1 cellular context compared by ENCODE assay signal in genomic region chr15:40564591-40565332, GRCh38.
TF ChIP-seq lines count a peak whose summit lies in the region.

Gene CCDC32, minus strand, starts transcription at chr15:40565042. Its CDS starts 2,027 bp downstream, at chr15:40563015.

TF ChIP-seq in HEK293, 187 proteins besides CTCF, POLR2A, EP300 and RAD21 (continued from another document):
- TF ChIP-seq, protein P1, sequence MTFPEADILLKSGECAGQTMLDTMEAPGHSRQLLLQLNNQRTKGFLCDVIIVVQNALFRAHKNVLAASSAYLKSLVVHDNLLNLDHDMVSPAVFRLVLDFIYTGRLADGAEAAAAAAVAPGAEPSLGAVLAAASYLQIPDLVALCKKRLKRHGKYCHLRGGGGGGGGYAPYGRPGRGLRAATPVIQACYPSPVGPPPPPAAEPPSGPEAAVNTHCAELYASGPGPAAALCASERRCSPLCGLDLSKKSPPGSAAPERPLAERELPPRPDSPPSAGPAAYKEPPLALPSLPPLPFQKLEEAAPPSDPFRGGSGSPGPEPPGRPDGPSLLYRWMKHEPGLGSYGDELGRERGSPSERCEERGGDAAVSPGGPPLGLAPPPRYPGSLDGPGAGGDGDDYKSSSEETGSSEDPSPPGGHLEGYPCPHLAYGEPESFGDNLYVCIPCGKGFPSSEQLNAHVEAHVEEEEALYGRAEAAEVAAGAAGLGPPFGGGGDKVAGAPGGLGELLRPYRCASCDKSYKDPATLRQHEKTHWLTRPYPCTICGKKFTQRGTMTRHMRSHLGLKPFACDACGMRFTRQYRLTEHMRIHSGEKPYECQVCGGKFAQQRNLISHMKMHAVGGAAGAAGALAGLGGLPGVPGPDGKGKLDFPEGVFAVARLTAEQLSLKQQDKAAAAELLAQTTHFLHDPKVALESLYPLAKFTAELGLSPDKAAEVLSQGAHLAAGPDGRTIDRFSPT (tag by site-specific recombination; IDR thresholded peaks at IDR 0.05): no peak
- no peak for TF ChIP-seq ZFP3 (tag by site-specific recombination; IDR thresholded peaks at IDR 0.05; ENCODE audit: low read depth)
- TF ChIP-seq, protein P2, sequence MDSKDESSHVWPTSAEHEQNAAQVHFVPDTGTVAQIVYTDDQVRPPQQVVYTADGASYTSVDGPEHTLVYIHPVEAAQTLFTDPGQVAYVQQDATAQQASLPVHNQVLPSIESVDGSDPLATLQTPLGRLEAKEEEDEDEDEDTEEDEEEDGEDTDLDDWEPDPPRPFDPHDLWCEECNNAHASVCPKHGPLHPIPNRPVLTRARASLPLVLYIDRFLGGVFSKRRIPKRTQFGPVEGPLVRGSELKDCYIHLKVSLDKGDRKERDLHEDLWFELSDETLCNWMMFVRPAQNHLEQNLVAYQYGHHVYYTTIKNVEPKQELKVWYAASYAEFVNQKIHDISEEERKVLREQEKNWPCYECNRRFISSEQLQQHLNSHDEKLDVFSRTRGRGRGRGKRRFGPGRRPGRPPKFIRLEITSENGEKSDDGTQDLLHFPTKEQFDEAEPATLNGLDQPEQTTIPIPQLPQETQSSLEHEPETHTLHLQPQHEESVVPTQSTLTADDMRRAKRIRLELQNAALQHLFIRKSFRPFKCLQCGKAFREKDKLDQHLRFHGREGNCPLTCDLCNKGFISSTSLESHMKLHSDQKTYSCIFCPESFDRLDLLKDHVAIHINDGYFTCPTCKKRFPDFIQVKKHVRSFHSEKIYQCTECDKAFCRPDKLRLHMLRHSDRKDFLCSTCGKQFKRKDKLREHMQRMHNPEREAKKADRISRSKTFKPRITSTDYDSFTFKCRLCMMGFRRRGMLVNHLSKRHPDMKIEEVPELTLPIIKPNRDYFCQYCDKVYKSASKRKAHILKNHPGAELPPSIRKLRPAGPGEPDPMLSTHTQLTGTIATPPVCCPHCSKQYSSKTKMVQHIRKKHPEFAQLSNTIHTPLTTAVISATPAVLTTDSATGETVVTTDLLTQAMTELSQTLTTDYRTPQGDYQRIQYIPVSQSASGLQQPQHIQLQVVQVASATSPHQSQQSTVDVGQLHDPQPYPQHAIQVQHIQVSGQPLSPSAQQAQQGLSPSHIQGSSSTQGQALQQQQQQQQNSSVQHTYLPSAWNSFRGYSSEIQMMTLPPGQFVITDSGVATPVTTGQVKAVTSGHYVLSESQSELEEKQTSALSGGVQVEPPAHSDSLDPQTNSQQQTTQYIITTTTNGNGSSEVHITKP (tag by site-specific recombination; IDR thresholded peaks at IDR 0.05): peak; percentile 38; the same call in 1 of the 2 replicates
- TF ChIP-seq ZNF18 (tag by site-specific recombination; IDR thresholded peaks at IDR 0.05): no peak
- TF ChIP-seq ZNF600 (tag by site-specific recombination; IDR thresholded peaks at IDR 0.05): peak; percentile 77
- peak; percentile 72 for TF ChIP-seq ZBTB17 (tag by site-specific recombination; IDR thresholded peaks at IDR 0.05)
- no peak for TF ChIP-seq SETDB1 (IDR thresholded peaks at IDR 0.05; ENCODE audit: insufficient read length, low read length)
- TF ChIP-seq ZSCAN18 (tag by site-specific recombination; IDR thresholded peaks at IDR 0.05): no peak
- TF ChIP-seq SP2 (tag by site-specific recombination; IDR thresholded peaks at IDR 0.05): peak; percentile 93
- TF ChIP-seq ZNF19 (tag by site-specific recombination; IDR thresholded peaks at IDR 0.05; ENCODE audit: low read depth): no peak
- no peak for TF ChIP-seq ZNF610 (tag by site-specific recombination; IDR thresholded peaks at IDR 0.05; ENCODE audit: borderline replicate concordance)
- TF ChIP-seq, protein P3, sequence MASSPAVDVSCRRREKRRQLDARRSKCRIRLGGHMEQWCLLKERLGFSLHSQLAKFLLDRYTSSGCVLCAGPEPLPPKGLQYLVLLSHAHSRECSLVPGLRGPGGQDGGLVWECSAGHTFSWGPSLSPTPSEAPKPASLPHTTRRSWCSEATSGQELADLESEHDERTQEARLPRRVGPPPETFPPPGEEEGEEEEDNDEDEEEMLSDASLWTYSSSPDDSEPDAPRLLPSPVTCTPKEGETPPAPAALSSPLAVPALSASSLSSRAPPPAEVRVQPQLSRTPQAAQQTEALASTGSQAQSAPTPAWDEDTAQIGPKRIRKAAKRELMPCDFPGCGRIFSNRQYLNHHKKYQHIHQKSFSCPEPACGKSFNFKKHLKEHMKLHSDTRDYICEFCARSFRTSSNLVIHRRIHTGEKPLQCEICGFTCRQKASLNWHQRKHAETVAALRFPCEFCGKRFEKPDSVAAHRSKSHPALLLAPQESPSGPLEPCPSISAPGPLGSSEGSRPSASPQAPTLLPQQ (tag by site-specific recombination; IDR thresholded peaks at IDR 0.05): peak; percentile 47; the same call in 1 of the 2 replicates
- TF ChIP-seq ZBTB48 (tag by site-specific recombination; IDR thresholded peaks at IDR 0.05): 0 out of 2 replicates have a peak, but pooled peaks have one; percentile 6
- peak; percentile 94 for TF ChIP-seq ZNF366 (tag by site-specific recombination; conservative IDR thresholded peaks at IDR 0.05)
- TF ChIP-seq, protein P4, sequence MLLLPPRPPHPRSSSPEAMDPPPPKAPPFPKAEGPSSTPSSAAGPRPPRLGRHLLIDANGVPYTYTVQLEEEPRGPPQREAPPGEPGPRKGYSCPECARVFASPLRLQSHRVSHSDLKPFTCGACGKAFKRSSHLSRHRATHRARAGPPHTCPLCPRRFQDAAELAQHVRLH (tag by site-specific recombination; IDR thresholded peaks at IDR 0.05): no peak
- TF ChIP-seq ZNF514 (tag by site-specific recombination; IDR thresholded peaks at IDR 0.05): no peak
- no peak for TF ChIP-seq ZNF24 (tag by site-specific recombination; IDR thresholded peaks at IDR 0.05)
- TF ChIP-seq KLF16 (tag by site-specific recombination; IDR thresholded peaks at IDR 0.05): no peak
- no peak for TF ChIP-seq ZNF571 (tag by site-specific recombination; IDR thresholded peaks at IDR 0.05)
- TF ChIP-seq ZNF513 (tag by site-specific recombination; IDR thresholded peaks at IDR 0.05): no peak
- TF ChIP-seq ZNF155 (tag by site-specific recombination; IDR thresholded peaks at IDR 0.05): no peak
- TF ChIP-seq ZNF221 (tag by site-specific recombination; IDR thresholded peaks at IDR 0.05; ENCODE audit: borderline replicate concordance): no peak
- no peak for TF ChIP-seq OSR2 (tag by site-specific recombination; IDR thresholded peaks at IDR 0.05)
- TF ChIP-seq ZNF274 (IDR thresholded peaks at IDR 0.05; ENCODE audit: low read length): no peak
- no peak for TF ChIP-seq ZNF274 (tag by site-specific recombination; IDR thresholded peaks at IDR 0.05; ENCODE audit: borderline replicate concordance)
TF ChIP-seq in HEK293: peak in this region for 21.
